ENCODE assay signal across 24 cellular contexts in genomic region chr1:230517326-230517725, GRCh38.
"Had no signal": no experiment of that assay in that cellular context is flagged by ENCODE, and none has a peak within 500 bp of the region (broad histone marks: within the 10 kb centered on the region; RNA-seq: fewer than 3 reads in every experiment).

No MANE protein-coding gene starts in this region.

- H3K36me3 ChIP-seq: adrenal gland, ascending aorta, colonic mucosa, neutrophil, ovary, prostate gland, upper lobe of left lung, WERI-Rb-1 had no signal

- H3K4me1 ChIP-seq: adrenal gland, ascending aorta, colonic mucosa, prostate gland, upper lobe of left lung had no signal

- H3K4me1 Mint-ChIP-seq: activated naive CD4-positive, alpha-beta T cell treated with anti-CD3 and anti-CD28 coated beads, Interleukin-2, amount 50 U/mL, for 24 hours; central memory CD8-positive, alpha-beta T cell; mesothelial cell of epicardium; natural killer cell had no signal

- DNase-seq: activated CD4-positive, alpha-beta T cell treated with anti-CD3 and anti-CD28 coated beads, Interleukin-2, amount 50 U/mL, for 1 hour; activated CD4-positive, CD25-positive, alpha-beta regulatory T cell treated with anti-CD3 and anti-CD28 coated beads, Interleukin-2, amount 50 U/mL, for 72 hours; activated CD8-positive, alpha-beta T cell treated with anti-CD3 and anti-CD28 coated beads, Interleukin-2, amount 10 ng/mL, durations not matched to agents 7 days and 5 days; activated gamma-delta T cell; adrenal gland; colonic mucosa; effector memory CD8-positive, alpha-beta T cell; mammary epithelial cell; natural killer cell; ovary; stimulated activated CD4-positive, alpha-beta T cell treated with anti-CD3 and anti-CD28 coated beads, Interleukin-12 subunit alpha, Interleukin-12 subunit beta, amount 100 ng/mL, for 4 hours; stimulated activated CD4-positive, alpha-beta T cell treated with anti-CD3 and anti-CD28 coated beads, Interleukin-4, amount 100 ng/mL, for 4 hours; stimulated activated naive CD8-positive, alpha-beta T cell treated with anti-CD3 and anti-CD28 coated beads, Interleukin-15, Interleukin-2, amounts not matched to agents 100 U/mL and 50 U/mL, for 24 hours; T-helper 1 cell; upper lobe of left lung; WERI-Rb-1 had no signal

- H3K9me3 Mint-ChIP-seq: activated naive CD4-positive, alpha-beta T cell treated with anti-CD3 and anti-CD28 coated beads, Interleukin-2, amount 50 U/mL, for 24 hours; activated T-helper 1 cell treated with anti-CD3 and anti-CD28 coated beads, Interleukin-12 subunit alpha, Interleukin-12 subunit beta, Interleukin-2, Interleukin-4 antibody, amounts not matched to agents 30 ng/mL and 10 ng/mL and 1 ng/mL, durations not matched to agents 14 hours and 24 hours and 36 hours; central memory CD8-positive, alpha-beta T cell; effector memory CD8-positive, alpha-beta T cell; natural killer cell had no signal

- H3K27me3 ChIP-seq: adrenal gland, ascending aorta, colonic mucosa, ovary, upper lobe of left lung had no signal

- H3K9me3 ChIP-seq: adrenal gland, ascending aorta, colonic mucosa, neutrophil, ovary, prostate gland, upper lobe of left lung had no signal

- H3K4me3 Mint-ChIP-seq: activated CD8-positive, alpha-beta T cell treated with anti-CD3 and anti-CD28 coated beads, Interleukin-2, amount 10 ng/mL, durations not matched to agents 7 days and 5 days; activated naive CD4-positive, alpha-beta T cell treated with anti-CD3 and anti-CD28 coated beads, Interleukin-2, amount 50 U/mL, for 24 hours; activated T-helper 1 cell treated with anti-CD3 and anti-CD28 coated beads, Interleukin-12 subunit alpha, Interleukin-12 subunit beta, Interleukin-2, Interleukin-4 antibody, amounts not matched to agents 30 ng/mL and 10 ng/mL and 1 ng/mL, durations not matched to agents 14 hours and 24 hours and 36 hours; central memory CD8-positive, alpha-beta T cell; effector memory CD8-positive, alpha-beta T cell; mesothelial cell of epicardium; natural killer cell had no signal

- H3K4me3 ChIP-seq: adrenal gland, ascending aorta, colonic mucosa, dorsolateral prefrontal cortex, ovary, prostate gland, upper lobe of left lung had no signal

- ATAC-seq: activated CD8-positive, alpha-beta T cell treated with anti-CD3 and anti-CD28 coated beads, Interleukin-2, amount 10 ng/mL, durations not matched to agents 7 days and 5 days; effector memory CD8-positive, alpha-beta T cell; stimulated activated naive CD8-positive, alpha-beta T cell treated with anti-CD3 and anti-CD28 coated beads, Interleukin-15, Interleukin-2, amounts not matched to agents 100 U/mL and 50 U/mL, for 24 hours had no signal

- H3K27ac ChIP-seq: adrenal gland, ascending aorta, colonic mucosa, dorsolateral prefrontal cortex, neutrophil, ovary, prostate gland, upper lobe of left lung, WERI-Rb-1 had no signal

- H3K36me3 Mint-ChIP-seq: activated naive CD4-positive, alpha-beta T cell treated with anti-CD3 and anti-CD28 coated beads, Interleukin-2, amount 50 U/mL, for 24 hours; mesothelial cell of epicardium; natural killer cell had no signal

- H3K27ac Mint-ChIP-seq: activated CD8-positive, alpha-beta T cell treated with anti-CD3 and anti-CD28 coated beads, Interleukin-2, amount 10 ng/mL, durations not matched to agents 7 days and 5 days; activated naive CD4-positive, alpha-beta T cell treated with anti-CD3 and anti-CD28 coated beads, Interleukin-2, amount 50 U/mL, for 24 hours; activated T-helper 1 cell treated with anti-CD3 and anti-CD28 coated beads, Interleukin-12 subunit alpha, Interleukin-12 subunit beta, Interleukin-2, Interleukin-4 antibody, amounts not matched to agents 30 ng/mL and 10 ng/mL and 1 ng/mL, durations not matched to agents 14 hours and 24 hours and 36 hours; effector memory CD8-positive, alpha-beta T cell; mesothelial cell of epicardium; natural killer cell had no signal
